9 cellular contexts compared by ENCODE assay signal in the genomic region with DNA sequence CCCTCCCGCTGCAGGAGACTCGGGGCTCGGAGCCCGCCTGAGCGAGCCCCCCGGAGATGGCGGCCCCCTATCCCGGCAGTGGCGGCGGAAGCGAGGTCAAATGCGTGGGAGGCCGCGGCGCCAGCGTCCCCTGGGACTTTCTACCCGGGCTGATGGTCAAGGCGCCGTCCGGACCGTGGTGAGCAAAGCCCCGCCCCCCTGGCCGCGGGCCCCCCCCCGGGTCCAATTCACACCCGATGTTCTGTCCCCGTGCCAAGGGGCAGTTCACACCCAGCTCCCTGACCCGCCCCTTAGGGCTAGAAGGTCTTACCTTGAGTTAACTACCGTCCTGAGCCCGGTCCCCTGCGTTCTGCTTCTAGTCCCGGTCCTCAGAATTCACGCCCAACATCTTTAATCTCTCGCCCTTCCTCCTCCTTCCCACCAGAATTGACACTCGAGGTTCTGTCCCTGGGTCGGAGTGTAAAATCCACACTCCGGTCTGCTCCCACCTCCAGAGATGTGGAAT. TPM values are rescaled to one million over a fixed set of nuclear protein-coding genes. Genes with fewer than 3 reads are reported as not detected.
DNase-seq lines count a peak whose midpoint lies in the region; ATAC-seq and TF ChIP-seq lines count a peak whose summit lies in the region.
"Had no signal": no experiment of that assay in that cellular context is flagged by ENCODE, and none has a peak within 500 bp of the region (broad histone marks: within the 10 kb centered on the region; RNA-seq: fewer than 3 reads in every experiment).

No MANE protein-coding gene starts in this region.

- peak overlapping the region; percentile 84 for H3K4me2 ChIP-seq in osteoblast (ENCODE audit: insufficient read depth, low read length)

- H3K9me3 ChIP-seq in NT2/D1 (ENCODE audit: insufficient read depth, low read length) = no peaks in the 10 kb centered on the region
- no peaks in the 10 kb centered on the region for H3K9me3 ChIP-seq in osteoblast (ENCODE audit: low read depth, low read length)
- H3K9me3 ChIP-seq: prostate gland had no signal

- H3K36me3 ChIP-seq in NT2/D1 (ENCODE audit: insufficient read depth, insufficient read length, low read length) = no peaks in the 10 kb centered on the region
- no peaks in the 10 kb centered on the region for H3K36me3 ChIP-seq in osteoblast (ENCODE audit: insufficient read depth, low read length)
- H3K36me3 ChIP-seq: prostate gland had no signal

- peaks cover 5% of the 10 kb centered on the region for H3K4me1 ChIP-seq in NT2/D1 (ENCODE audit: insufficient read depth, insufficient read length)
- H3K4me1 ChIP-seq in osteoblast (ENCODE audit: insufficient read depth, low read length) = peaks cover 3% of the 10 kb centered on the region

- peak overlapping the region; percentile 26 for H3K4me3 ChIP-seq in NT2/D1 (ENCODE audit: insufficient read length, low read depth)
- peak overlapping the region; percentile 11 for H3K4me3 ChIP-seq in epithelial cell of proximal tubule (ENCODE audit: low read depth, low read length)
- peak overlapping the region; percentile 69 for H3K4me3 ChIP-seq in osteoblast (ENCODE audit: insufficient read depth, low read length)

- ATAC-seq in GM18909 (IDR thresholded peaks at IDR 0.05; ENCODE audit: poor library complexity, unreplicated experiment) (no peak), GM18868 (IDR thresholded peaks at IDR 0.05; ENCODE audit: unreplicated experiment) (no peak)

- DNase-seq in EL (peak; percentile 23), NT2/D1 (ENCODE audit: low read depth, low spot score) (no peak), epithelial cell of proximal tubule (ENCODE audit: low read depth) (no peak), osteoblast (ENCODE audit: insufficient read length, low spot score, missing footprints) (peak; percentile 93), NCI-H1930 (lab: John Stamatoyannopoulos, UW) (no peak)
- DNase-seq in stimulated activated CD4-positive, alpha-beta T cell treated with anti-CD3 and anti-CD28 coated beads, Interleukin-12 subunit alpha, Interleukin-12 subunit beta, amount 100 ng/mL, for 4 hours = no peak

- no peak overlapping the region for H3K27ac ChIP-seq in osteoblast (ENCODE audit: low read depth, low read length)
- H3K27ac ChIP-seq: prostate gland had no signal

- H2AFZ ChIP-seq in osteoblast (ENCODE audit: low read length) = peak overlapping the region; percentile 15

- no peaks in the 10 kb centered on the region for H4K20me1 ChIP-seq in osteoblast (ENCODE audit: insufficient read depth, low read length)

- H3K27me3 ChIP-seq in NT2/D1 (ENCODE audit: insufficient read depth, insufficient read length) (peaks cover 60% of the 10 kb centered on the region), osteoblast (ENCODE audit: insufficient read depth, low read length) (peaks cover 4% of the 10 kb centered on the region)

- H3K79me2 ChIP-seq in osteoblast (ENCODE audit: insufficient read depth, low read length) = no peaks in the 10 kb centered on the region

- TF ChIP-seq CTCF in epithelial cell of proximal tubule (conservative IDR thresholded peaks at IDR 0.05; ENCODE audit: low read depth, low read length) (no peak), osteoblast (IDR thresholded peaks at IDR 0.05; ENCODE audit: extremely low read depth, low read depth, low read length) (no peak)

- H3K9ac ChIP-seq in NT2/D1 (ENCODE audit: insufficient read length, low read depth) = no peak overlapping the region

RNA-seq across cellular contexts. Expression of a gene that starts 1.4 kb away (rescaled TPM):
- 0.63 and 1.1 TPM in 2 replicates for total RNA-seq in epithelial cell of proximal tubule
- total RNA-seq in osteoblast = 0.72 and 1.2 TPM in 2 replicates

RNA-seq across cellular contexts. Expression of a gene that starts 27.4 kb away (rescaled TPM):
- 105 and 187 TPM in 2 replicates for total RNA-seq in epithelial cell of proximal tubule
- 13.4 and 15.3 TPM in 2 replicates for total RNA-seq in osteoblast

Comparison
In these comparisons a context has a peak if more than half of its experiments do, and no peak if none do; other contexts are left out.
1. DNase-seq: peak in EL (single experiment) and osteoblast (single experiment); none in NT2/D1 (single experiment), epithelial cell of proximal tubule (single experiment), stimulated activated CD4-positive, alpha-beta T cell treated with anti-CD3 and anti-CD28 coated beads, Interleukin-12 subunit alpha, Interleukin-12 subunit beta, amount 100 ng/mL, for 4 hours (single experiment) and NCI-H1930 (0 of 2).
2. H3K4me3 ChIP-seq: peak in every context shown above with its lines; median percentile 69 in osteoblast; 26 in NT2/D1; 11 in epithelial cell of proximal tubule.